In genomic region chr2:128315829-128316776, GRCh38 we compare ENCODE assay signal across 1 cellular context.
TF ChIP-seq lines count a peak whose summit lies in the region.

No MANE protein-coding gene starts in this region.

TF ChIP-seq in GM23338, 12 proteins besides CTCF, POLR2A, EP300 and RAD21 (continued from another document):
- TF ChIP-seq ZNF462 (CRISPR knock-in tag; IDR thresholded peaks at IDR 0.05) (no peak), JUNB (IDR thresholded peaks at IDR 0.05; ENCODE audit: unreplicated experiment) (no peak), EZH2 (IDR thresholded peaks at IDR 0.05; ENCODE audit: low read depth, unreplicated experiment) (no peak), CREB1 (CRISPR knock-in tag; IDR thresholded peaks at IDR 0.05; ENCODE audit: low read depth) (no peak), STAT1 (IDR thresholded peaks at IDR 0.05; ENCODE audit: unreplicated experiment) (no peak), ZNF331 (CRISPR knock-in tag; IDR thresholded peaks at IDR 0.05; ENCODE audit: low read depth) (no peak)
